23 cellular contexts compared by ENCODE assay signal in genomic region chr5:13536921-13537320, GRCh38.
DNase-seq lines count a peak whose midpoint lies in the region; ATAC-seq and TF ChIP-seq lines count a peak whose summit lies in the region.
"Had no signal": no experiment of that assay in that cellular context is flagged by ENCODE, and none has a peak within 500 bp of the region (broad histone marks: within the 10 kb centered on the region; RNA-seq: fewer than 3 reads in every experiment).

No MANE protein-coding gene starts in this region.

- H3K18ac ChIP-seq in mesenchymal stem cell (ENCODE audit: low read depth in 1 of 2, low read length in 2 of 2) = no peak overlapping the region

- no peak overlapping the region for H2AK5ac ChIP-seq in mesenchymal stem cell (ENCODE audit: low read length, severe bottlenecking)

- H3K4me2 ChIP-seq in mesenchymal stem cell (ENCODE audit: low read length, poor library complexity, severe bottlenecking) = no peak overlapping the region
- H3K4me2 ChIP-seq: BLaER1, SK-N-SH had no signal

- H3K9me3 ChIP-seq in mesenchymal stem cell (ENCODE audit: control insufficient read depth, low read length) = no peaks in the 10 kb centered on the region
- H3K9me3 ChIP-seq: BLaER1, SK-N-SH had no signal

- no peaks in the 10 kb centered on the region for H3K36me3 ChIP-seq in mesenchymal stem cell (ENCODE audit: control insufficient read depth in 1 of 2, insufficient read depth in 2 of 2, low read depth in 1 of 2, low read length in 2 of 2)
- H3K36me3 ChIP-seq: BLaER1 had no signal

- no peak overlapping the region for H2BK120ac ChIP-seq in mesenchymal stem cell (ENCODE audit: low read depth, low read length)

- WGBS in mesenchymal stem cell = 77% methylated on average over 2 of the region's 5 CpGs

- no peak overlapping the region for H2BK5ac ChIP-seq in mesenchymal stem cell (ENCODE audit: low read depth, low read length, poor library complexity, severe bottlenecking)

- H2AFZ ChIP-seq in mesenchymal stem cell (ENCODE audit: low read depth, low read length) = no peak overlapping the region

- H3K27me3 Mint-ChIP-seq in HFFc6 (ENCODE audit: insufficient read depth) = peaks cover 7% of the 10 kb centered on the region; the same call in 1 of the 2 replicates
- H3K27me3 Mint-ChIP-seq: CD4-positive, alpha-beta memory T cell; T-cell had no signal

- no peaks in the 10 kb centered on the region for H3K4me1 ChIP-seq in mesenchymal stem cell (ENCODE audit: control insufficient read depth, insufficient read depth, low read depth, low read length)

- no peak overlapping the region for H3K23ac ChIP-seq in mesenchymal stem cell (ENCODE audit: low read length in 2 of 2)

- no peak for ATAC-seq in HG03196 (IDR thresholded peaks at IDR 0.05; ENCODE audit: unreplicated experiment)
- no peak for ATAC-seq in GM18520 (IDR thresholded peaks at IDR 0.05; ENCODE audit: unreplicated experiment)
- ATAC-seq: HepG2, T-cell had no signal

- no peak overlapping the region for H3K14ac ChIP-seq in mesenchymal stem cell (ENCODE audit: low read length in 2 of 2)

- no peaks in the 10 kb centered on the region for H3K36me3 Mint-ChIP-seq in HFFc6 (ENCODE audit: low read depth)
- H3K36me3 Mint-ChIP-seq: CD4-positive, alpha-beta memory T cell; T-cell had no signal

- H4K91ac ChIP-seq in mesenchymal stem cell (ENCODE audit: low read length) = no peak overlapping the region

- H3K27me3 ChIP-seq in mesenchymal stem cell (ENCODE audit: control insufficient read depth in 1 of 2, insufficient read depth in 1 of 2, low read length in 2 of 2) = no peaks in the 10 kb centered on the region
- H3K27me3 ChIP-seq: BLaER1 had no signal

- no peak overlapping the region for H4K8ac ChIP-seq in mesenchymal stem cell (ENCODE audit: low read length)

- DNase-seq in EH (ENCODE audit: low read depth) (peak; percentile 20), HFFc6 (peak; percentile 9), amniotic epithelial cell (ENCODE audit: low read depth) (peak; percentile 42), mesenchymal stem cell (peak; percentile 60), SW480 (ENCODE audit: low spot score) (no peak)
- no peak for DNase-seq in central memory CD4-positive, alpha-beta T cell
- DNase-seq: CD4-positive, alpha-beta memory T cell; DMS153; H9; KG1; MV-4-11; NCI-H1417; NCI-H187; NCI-H2227 treated with DMSO at 0.1 percent for 48 hours; NCI-H524; RPMI8226; SHP77 treated with DMSO at 0.1 percent for 48 hours; SK-N-SH; T-cell had no signal

- H3K9ac ChIP-seq in mesenchymal stem cell (ENCODE audit: low read length) = no peak overlapping the region
- H3K9ac ChIP-seq: BLaER1, SK-N-SH had no signal

- H3K27ac ChIP-seq in mesenchymal stem cell (ENCODE audit: low read length, poor library complexity, severe bottlenecking) = no peak overlapping the region
- H3K27ac ChIP-seq: BLaER1 had no signal

- H3K79me1 ChIP-seq in mesenchymal stem cell (replicated peaks; ENCODE audit: low read length, poor library complexity, severe bottlenecking) = no peaks in the 10 kb centered on the region

- no peak overlapping the region for H3K4ac ChIP-seq in mesenchymal stem cell (ENCODE audit: low read depth in 1 of 2, low read length in 2 of 2)

- H3K4me1 Mint-ChIP-seq in HFFc6 (ENCODE audit: low read depth) = peaks cover 23% of the 10 kb centered on the region
- H3K4me1 Mint-ChIP-seq: CD4-positive, alpha-beta memory T cell; T-cell had no signal

- no peak overlapping the region for H2BK12ac ChIP-seq in mesenchymal stem cell (ENCODE audit: low read length in 2 of 2)

- peak overlapping the region; percentile 42 for H3K4me3 Mint-ChIP-seq in HFFc6
- H3K4me3 Mint-ChIP-seq: CD4-positive, alpha-beta memory T cell; H9; T-cell had no signal

- H3K9me3 Mint-ChIP-seq in HFFc6 = no peaks in the 10 kb centered on the region
- H3K9me3 Mint-ChIP-seq: H9 had no signal

- H3K27ac Mint-ChIP-seq in HFFc6 = peak overlapping the region; percentile 42; the same call in 1 of the 2 replicates
- H3K27ac Mint-ChIP-seq: CD4-positive, alpha-beta memory T cell; H9; T-cell had no signal

- no peak overlapping the region for H3K4me3 ChIP-seq in mesenchymal stem cell (ENCODE audit: insufficient read depth in 1 of 2, low read depth in 1 of 2, low read length in 2 of 2)
- H3K4me3 ChIP-seq: BLaER1 had no signal

- TF ChIP-seq CTCF in HFFc6 (IDR thresholded peaks at IDR 0.05) = no peak

- H2BK15ac ChIP-seq in mesenchymal stem cell (ENCODE audit: low read depth, poor library complexity, severe bottlenecking) = no peak overlapping the region

Comparison
In these comparisons a context has a peak if more than half of its experiments do, and no peak if none do; other contexts are left out.
1. DNase-seq: peak in EH (single experiment), HFFc6 (single experiment), amniotic epithelial cell (single experiment) and mesenchymal stem cell (single experiment); none in central memory CD4-positive, alpha-beta T cell (single experiment) and SW480 (single experiment).